ENCODE assay signal across 1 cellular context in the genomic region with DNA sequence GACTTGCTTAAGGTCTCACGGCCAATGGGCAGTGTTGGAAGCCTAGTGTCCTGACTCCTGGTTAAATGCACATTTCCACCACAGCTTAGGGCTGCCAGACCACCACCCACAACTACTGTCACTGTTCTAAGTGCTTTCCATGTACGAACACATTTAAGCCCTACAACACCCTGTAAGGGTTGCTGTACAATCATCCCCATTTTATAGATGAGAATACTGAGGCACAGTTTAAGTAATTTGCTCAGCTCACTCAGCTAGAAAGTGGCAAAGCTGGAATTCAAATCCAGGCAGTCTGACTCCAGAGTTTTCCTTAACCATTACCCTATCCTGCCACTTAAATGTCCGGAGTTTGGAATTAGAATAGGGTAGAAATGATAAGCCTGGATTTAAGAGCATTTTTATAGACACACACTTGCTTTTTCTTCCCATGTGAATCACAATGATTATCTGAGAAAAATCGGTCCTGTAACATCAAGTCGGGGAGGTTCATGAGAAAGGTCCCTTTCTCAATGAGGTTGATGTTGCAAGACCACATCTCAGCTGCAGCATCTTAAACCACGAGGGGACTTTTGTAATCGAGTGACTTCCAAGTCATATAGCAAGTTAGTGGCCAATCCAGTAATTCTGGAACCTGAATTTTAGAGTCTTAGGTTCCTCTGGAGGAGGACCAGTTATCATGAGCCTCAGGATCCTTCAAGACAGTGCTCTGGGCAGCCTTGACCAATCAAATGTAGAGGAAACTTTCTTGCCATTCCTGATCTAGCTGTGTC.
TF ChIP-seq lines count a peak whose summit lies in the region.

No MANE protein-coding gene starts in this region.

TF ChIP-seq in HepG2, 621 proteins besides CTCF, POLR2A, EP300 and RAD21:
- TF ChIP-seq RAD51 (IDR thresholded peaks at IDR 0.05; ENCODE audit: borderline replicate concordance): no peak
- TF ChIP-seq ZNF629 (CRISPR knock-in tag; conservative IDR thresholded peaks at IDR 0.05): peak; percentile 81
